In the genomic region with DNA sequence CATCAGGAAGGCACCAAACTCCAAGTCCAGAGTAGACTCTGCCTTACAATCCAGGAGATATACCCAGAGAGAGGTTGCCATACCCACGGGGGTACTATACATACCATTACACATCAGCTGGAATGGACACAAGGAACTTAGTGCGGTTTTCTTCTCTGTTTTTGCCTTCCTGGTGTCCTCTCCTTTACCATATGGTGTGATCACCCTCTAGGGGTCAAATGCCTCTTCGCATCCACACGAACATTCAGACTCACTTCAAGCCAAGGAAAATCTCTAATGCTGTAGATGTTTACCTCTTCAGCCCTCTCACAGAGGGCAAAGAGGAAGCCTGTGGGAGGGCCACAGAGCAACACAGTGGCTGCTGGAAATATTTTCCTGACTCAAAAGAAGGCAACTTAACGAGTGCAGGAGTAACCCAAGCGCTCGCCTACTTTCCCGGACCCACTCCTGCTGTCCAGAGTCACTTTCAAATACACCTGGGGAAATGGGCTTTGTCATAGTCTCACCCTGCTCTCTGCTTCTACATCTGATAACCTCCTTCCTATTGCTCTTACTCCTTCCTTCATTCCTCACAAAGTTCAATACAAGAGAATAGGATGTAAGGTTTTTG, we compare ENCODE assay signal across 8 cellular contexts.
DNase-seq lines count a peak whose midpoint lies in the region; ATAC-seq and FAIRE-seq lines count a peak whose summit lies in the region.

No MANE protein-coding gene starts in this region.

- H2BK15ac ChIP-seq in mesenchymal stem cell (ENCODE audit: low read depth, poor library complexity, severe bottlenecking) = no peak overlapping the region

- ATAC-seq in GM18519 (IDR thresholded peaks at IDR 0.05; ENCODE audit: low FRiP score, unreplicated experiment) = no peak
- ATAC-seq in HG02763 (IDR thresholded peaks at IDR 0.05; ENCODE audit: unreplicated experiment) = no peak

- H3K27ac ChIP-seq in mesenchymal stem cell (ENCODE audit: low read length, poor library complexity, severe bottlenecking) = no peak overlapping the region

- no peak overlapping the region for H2BK5ac ChIP-seq in mesenchymal stem cell (ENCODE audit: low read depth, low read length, poor library complexity, severe bottlenecking)

- H2BK120ac ChIP-seq in mesenchymal stem cell (ENCODE audit: low read depth, low read length) = no peak overlapping the region

- H2BK12ac ChIP-seq in mesenchymal stem cell (ENCODE audit: low read length in 2 of 2) = peak overlapping the region in 1 of 2 experiments; percentile 55

- H3K4me2 ChIP-seq in mesenchymal stem cell (ENCODE audit: low read length, poor library complexity, severe bottlenecking) = no peak overlapping the region

- no peak overlapping the region for H2AFZ ChIP-seq in mesenchymal stem cell (ENCODE audit: low read depth, low read length)

- H3K4me3 ChIP-seq in mesenchymal stem cell (ENCODE audit: insufficient read depth in 1 of 2, low read depth in 1 of 2, low read length in 2 of 2) = no peak overlapping the region

- peak; percentile 76 for DNase-seq in ELF-1 (ENCODE audit: low read depth, low spot score)
- DNase-seq in LoVo (ENCODE audit: low spot score) = peak; percentile 45
- peak; percentile 22 for DNase-seq in cerebellar cortex (ENCODE audit: low spot score)
- peak; percentile 77 for DNase-seq in mesenchymal stem cell
- no peak for DNase-seq in GM19239 (ENCODE audit: insufficient read length, low spot score)
- DNase-seq in activated naive CD4-positive, alpha-beta T cell treated with Interleukin-2 at 50 U/mL for 16 hours = no peak

- no peaks in the 10 kb centered on the region for H3K4me1 ChIP-seq in mesenchymal stem cell (ENCODE audit: control insufficient read depth, insufficient read depth, low read depth, low read length)

- H3K9ac ChIP-seq in mesenchymal stem cell (ENCODE audit: low read length) = no peak overlapping the region

- no peaks in the 10 kb centered on the region for H3K79me1 ChIP-seq in mesenchymal stem cell (replicated peaks; ENCODE audit: low read length, poor library complexity, severe bottlenecking)

- peak overlapping the region; percentile 3 for H4K8ac ChIP-seq in mesenchymal stem cell (ENCODE audit: low read length)

- no peak overlapping the region for H3K23ac ChIP-seq in mesenchymal stem cell (ENCODE audit: low read length in 2 of 2)

- H2AK5ac ChIP-seq in mesenchymal stem cell (ENCODE audit: low read length, severe bottlenecking) = no peak overlapping the region

- no peak for FAIRE-seq in GM19239 (lab: Jason Lieb, UNC)

- H3K18ac ChIP-seq in mesenchymal stem cell (ENCODE audit: low read depth in 1 of 2, low read length in 2 of 2) = no peak overlapping the region

- 53% methylated on average over 8 of the region's 8 CpGs for WGBS in mesenchymal stem cell

- no peak overlapping the region for H3K14ac ChIP-seq in mesenchymal stem cell (ENCODE audit: low read length in 2 of 2)

- H3K27me3 ChIP-seq in mesenchymal stem cell (ENCODE audit: control insufficient read depth in 1 of 2, insufficient read depth in 1 of 2, low read length in 2 of 2) = peaks cover 0 to 27% of the 10 kb centered on the region in 2 experiments

- no peak overlapping the region for H3K4ac ChIP-seq in mesenchymal stem cell (ENCODE audit: low read depth in 1 of 2, low read length in 2 of 2)

- H3K9me3 ChIP-seq in mesenchymal stem cell (ENCODE audit: control insufficient read depth, low read length) = no peaks in the 10 kb centered on the region

- no peak overlapping the region for H4K91ac ChIP-seq in mesenchymal stem cell (ENCODE audit: low read length)

- H3K36me3 ChIP-seq in mesenchymal stem cell (ENCODE audit: control insufficient read depth in 1 of 2, insufficient read depth in 2 of 2, low read depth in 1 of 2, low read length in 2 of 2) = no peaks in the 10 kb centered on the region

Comparison
In these comparisons a context has a peak if more than half of its experiments do, and no peak if none do; other contexts are left out.
1. DNase-seq: peak in ELF-1 (single experiment), LoVo (single experiment), cerebellar cortex (single experiment) and mesenchymal stem cell (single experiment); none in GM19239 (single experiment) and activated naive CD4-positive, alpha-beta T cell treated with Interleukin-2 at 50 U/mL for 16 hours (single experiment).